Comparison of ENCODE assay signal across 31 cellular contexts in the genomic region with DNA sequence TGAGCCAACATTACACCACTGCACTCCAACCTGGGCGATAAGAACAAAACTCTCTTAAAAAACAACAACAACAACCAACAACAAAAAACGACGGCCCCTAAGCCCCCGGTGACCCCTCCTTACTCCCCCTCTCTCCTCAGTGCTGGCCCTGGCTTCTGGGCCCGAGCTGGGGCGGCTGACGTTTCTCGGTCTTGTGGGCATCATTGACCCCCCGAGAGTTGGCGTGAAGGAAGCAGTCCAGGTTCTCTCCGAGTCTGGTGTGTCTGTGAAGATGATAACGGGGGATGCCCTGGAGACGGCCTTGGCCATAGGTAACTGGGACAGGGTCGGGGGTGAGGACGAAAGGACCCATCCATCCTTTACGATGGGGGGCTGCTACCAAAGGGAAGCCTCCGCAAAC.
"Had no signal": no experiment of that assay in that cellular context is flagged by ENCODE, and none has a peak within 500 bp of the region (broad histone marks: within the 10 kb centered on the region; RNA-seq: fewer than 3 reads in every experiment).

No MANE protein-coding gene starts in this region.

- H3K36me3 ChIP-seq: esophagus squamous epithelium, heart right ventricle, pancreas, suprapubic skin, tibial artery, uterus had no signal

- H3K9me3 ChIP-seq: esophagus squamous epithelium, heart right ventricle, mucosa of descending colon, neutrophil, pancreas, psoas muscle, suprapubic skin, tibial artery, uterus had no signal

- H3K27ac ChIP-seq: epithelial cell of prostate, esophagus squamous epithelium, heart right ventricle, neutrophil, pancreas, psoas muscle, suprapubic skin, tibial artery, uterus had no signal

- H3K4me3 ChIP-seq: esophagus squamous epithelium, heart right ventricle, lung, mucosa of descending colon, pancreas, psoas muscle, smooth muscle cell, suprapubic skin, tibial artery, uterus had no signal

- H3K27me3 ChIP-seq: esophagus squamous epithelium, neutrophil, pancreas, suprapubic skin, uterus had no signal

- ATAC-seq: activated CD4-positive, alpha-beta T cell treated with anti-CD3 and anti-CD28 coated beads for 36 hours; heart right ventricle; left lobe of liver; mucosa of descending colon; pancreas; psoas muscle; stimulated activated naive B cell treated with anti-CD40 and anti-IgM and Interleukin-4, amounts not matched to agents 10 μg/mL and 1 μg/mL and 100 μg/mL, for 72 hours; T-cell had no signal

- DNase-seq: activated CD4-positive, alpha-beta T cell treated with anti-CD3 and anti-CD28 coated beads for 36 hours; activated CD4-positive, alpha-beta T cell treated with anti-CD3 and anti-CD28 coated beads, Interleukin-2, amount 50 U/mL, for 4 hours; activated CD4-positive, CD25-positive, alpha-beta regulatory T cell; activated naive CD4-positive, alpha-beta T cell treated with anti-CD3 and anti-CD28 coated beads for 36 hours; activated naive CD8-positive, alpha-beta T cell treated with anti-CD3 and anti-CD28 coated beads for 36 hours; activated T-cell treated with anti-CD3 and anti-CD28 coated beads, Interleukin-2, amount 50 U/mL, for 48 hours; amniotic stem cell; central memory CD4-positive, alpha-beta T cell; dermis blood vessel endothelial cell; effector CD4-positive, alpha-beta T cell; esophagus squamous epithelium; foreskin melanocyte; heart right ventricle; kidney glomerular epithelial cell; mesendoderm; nephron progenitor cell; psoas muscle; stimulated activated CD4-positive, alpha-beta T cell treated with anti-CD3 and anti-CD28 coated beads, Interleukin-15, amount 100 ng/mL, for 24 hours; stimulated activated CD4-positive, alpha-beta T cell treated with anti-CD3 and anti-CD28 coated beads, Interleukin-2, amount 100 ng/mL, for 24 hours; stimulated activated naive B cell treated with anti-CD40 and anti-IgM and Interleukin-4, amounts not matched to agents 10 μg/mL and 1 μg/mL and 100 μg/mL, for 72 hours; uterus had no signal

- H3K4me1 ChIP-seq: esophagus squamous epithelium, heart right ventricle, pancreas, psoas muscle, suprapubic skin, tibial artery, uterus had no signal
